Comparison of ENCODE assay signal across 1 cellular context in genomic region chr7:28362812-28363211, GRCh38.
TF ChIP-seq lines count a peak whose summit lies in the region.

No MANE protein-coding gene starts in this region.

TF ChIP-seq in HCT116, 20 proteins besides CTCF, POLR2A, EP300 and RAD21 (continued from another document):
- no peak for TF ChIP-seq ATF3 (IDR thresholded peaks at IDR 0.05)
- TF ChIP-seq, protein P1, sequence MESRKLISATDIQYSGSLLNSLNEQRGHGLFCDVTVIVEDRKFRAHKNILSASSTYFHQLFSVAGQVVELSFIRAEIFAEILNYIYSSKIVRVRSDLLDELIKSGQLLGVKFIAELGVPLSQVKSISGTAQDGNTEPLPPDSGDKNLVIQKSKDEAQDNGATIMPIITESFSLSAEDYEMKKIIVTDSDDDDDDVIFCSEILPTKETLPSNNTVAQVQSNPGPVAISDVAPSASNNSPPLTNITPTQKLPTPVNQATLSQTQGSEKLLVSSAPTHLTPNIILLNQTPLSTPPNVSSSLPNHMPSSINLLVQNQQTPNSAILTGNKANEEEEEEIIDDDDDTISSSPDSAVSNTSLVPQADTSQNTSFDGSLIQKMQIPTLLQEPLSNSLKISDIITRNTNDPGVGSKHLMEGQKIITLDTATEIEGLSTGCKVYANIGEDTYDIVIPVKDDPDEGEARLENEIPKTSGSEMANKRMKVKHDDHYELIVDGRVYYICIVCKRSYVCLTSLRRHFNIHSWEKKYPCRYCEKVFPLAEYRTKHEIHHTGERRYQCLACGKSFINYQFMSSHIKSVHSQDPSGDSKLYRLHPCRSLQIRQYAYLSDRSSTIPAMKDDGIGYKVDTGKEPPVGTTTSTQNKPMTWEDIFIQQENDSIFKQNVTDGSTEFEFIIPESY (IDR thresholded peaks at IDR 0.05; ENCODE audit: extremely low read depth, insufficient replicate concordance, low read length): no peak
- TF ChIP-seq, protein P2, sequence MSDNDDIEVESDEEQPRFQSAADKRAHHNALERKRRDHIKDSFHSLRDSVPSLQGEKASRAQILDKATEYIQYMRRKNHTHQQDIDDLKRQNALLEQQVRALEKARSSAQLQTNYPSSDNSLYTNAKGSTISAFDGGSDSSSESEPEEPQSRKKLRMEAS (IDR thresholded peaks at IDR 0.05): no peak
